ENCODE assay signal across 19 cellular contexts in genomic region chr17:40248507-40248906, GRCh38. TPM values are rescaled to one million over a fixed set of nuclear protein-coding genes. Genes with fewer than 3 reads are reported as not detected.
DNase-seq lines count a peak whose midpoint lies in the region; ATAC-seq and TF ChIP-seq lines count a peak whose summit lies in the region.
"Had no signal": no experiment of that assay in that cellular context is flagged by ENCODE, and none has a peak within 500 bp of the region (broad histone marks: within the 10 kb centered on the region; RNA-seq: fewer than 3 reads in every experiment).

No MANE protein-coding gene starts in this region.

- H3K4me1 Mint-ChIP-seq in neural progenitor cell: peaks cover 8% of the 10 kb centered on the region
- H3K4me1 Mint-ChIP-seq in H9: no peaks in the 10 kb centered on the region

- H3T11ph ChIP-seq in H9 (ENCODE audit: low read length): no peak overlapping the region

- H3K23ac ChIP-seq in H9 (ENCODE audit: insufficient read length, low read depth, low read length): no peak overlapping the region

- H3F3A ChIP-seq in neural progenitor cell (ENCODE audit: low read depth): peaks cover 9% of the 10 kb centered on the region

- H3K9me3 ChIP-seq in neural progenitor cell (ENCODE audit: low read depth) (no peaks in the 10 kb centered on the region), H9 (ENCODE audit: control insufficient read depth, low read depth, low read length) (no peaks in the 10 kb centered on the region), upper lobe of right lung (no peaks in the 10 kb centered on the region)

- intact Hi-C loops in upper lobe of right lung (cut with DNase I): no loop called here

- in situ Hi-C loops in GM13977 (cut with MboI; ENCODE audit: low pct_unique_long_range_greater_than_20kb, low sequenced_read_pairs, unreplicated experiment): no loop called here

- H3K27ac ChIP-seq in caudate nucleus (ENCODE audit: low read depth, low read length): peak overlapping the region; percentile 2
- peak overlapping the region; percentile 37 for H3K27ac ChIP-seq in neural progenitor cell
- H3K27ac ChIP-seq in H9 (ENCODE audit: insufficient read length, low read depth, low read length): no peak overlapping the region
- H3K27ac ChIP-seq in upper lobe of right lung: no peak overlapping the region

- no peaks in the 10 kb centered on the region for H3K23me2 ChIP-seq in H9 (ENCODE audit: insufficient read length, low read depth, low read length, poor library complexity, severe bottlenecking)

- H4K8ac ChIP-seq in H9 (replicated peaks; ENCODE audit: insufficient read length, low read depth, low read length): no peak overlapping the region

- H3K79me2 ChIP-seq in neural progenitor cell (ENCODE audit: low read depth): peaks cover 92% of the 10 kb centered on the region
- no peaks in the 10 kb centered on the region; the same call in 1 of the 2 replicates for H3K79me2 ChIP-seq in H9 (ENCODE audit: insufficient read depth, low read length)

- no peak for TF ChIP-seq CTCF in neural progenitor cell (IDR thresholded peaks at IDR 0.05)
- TF ChIP-seq CTCF in GM13977 (IDR thresholded peaks at IDR 0.05; ENCODE audit: extremely low read depth, insufficient read depth, missing control alignments): no peak
- no peak for TF ChIP-seq CTCF in H9 (conservative IDR thresholded peaks at IDR 0.05)
- TF ChIP-seq CTCF in upper lobe of right lung (IDR thresholded peaks at IDR 0.05): no peak

- H3K4me2 ChIP-seq in neural progenitor cell: no peak overlapping the region
- no peak overlapping the region for H3K4me2 ChIP-seq in H9 (ENCODE audit: insufficient read depth, insufficient read length, low read length)

- H3K14ac ChIP-seq in H9 (ENCODE audit: insufficient read depth, low read length): no peak overlapping the region

- no peak overlapping the region for H3K27ac Mint-ChIP-seq in neural progenitor cell
- peak overlapping the region in 1 of 3 experiments; percentile 66; a peak in 1 of 7 replicates for H3K27ac Mint-ChIP-seq in H9
- H3K27ac Mint-ChIP-seq: CD8-positive, alpha-beta T cell had no signal

- H3K4me3 ChIP-seq in neural progenitor cell (no peak overlapping the region), upper lobe of right lung (no peak overlapping the region)
- H3K4me3 ChIP-seq: K562 had no signal

- H3K36me3 Mint-ChIP-seq in neural progenitor cell: peaks cover 2% of the 10 kb centered on the region
- peaks cover 0 to 2% (median 0%) of the 10 kb centered on the region in 3 experiments; a peak in 1 of 7 replicates for H3K36me3 Mint-ChIP-seq in H9 (ENCODE audit: insufficient read depth in 1 of 3, low read depth in 3 of 3)

- no peaks in the 10 kb centered on the region for H3K36me3 ChIP-seq in neural progenitor cell
- no peaks in the 10 kb centered on the region for H3K36me3 ChIP-seq in upper lobe of right lung

- H3K56ac ChIP-seq in H9 (ENCODE audit: insufficient read length, low read depth, low read length): no peak overlapping the region

- no peak overlapping the region for H2BK5ac ChIP-seq in H9 (ENCODE audit: insufficient read length, low read length)

- H3K4me3 Mint-ChIP-seq in neural progenitor cell (no peak overlapping the region), H9 (no peak overlapping the region)
- H3K4me3 Mint-ChIP-seq: CD8-positive, alpha-beta T cell had no signal

- no peaks in the 10 kb centered on the region for H3K9me3 Mint-ChIP-seq in neural progenitor cell
- H3K9me3 Mint-ChIP-seq in H9: no peaks in the 10 kb centered on the region
- H3K9me3 Mint-ChIP-seq: CD8-positive, alpha-beta T cell had no signal

- H3K4ac ChIP-seq in H9 (ENCODE audit: low read depth, low read length): no peak overlapping the region

- peaks cover 22% of the 10 kb centered on the region for H4K20me1 ChIP-seq in neural progenitor cell (ENCODE audit: low read depth)
- no peaks in the 10 kb centered on the region for H4K20me1 ChIP-seq in H9 (ENCODE audit: control insufficient read depth, insufficient read depth, insufficient read length)

- H4K5ac ChIP-seq in H9 (ENCODE audit: insufficient read length, low read depth, low read length): no peak overlapping the region

- no peak overlapping the region for H3K9ac ChIP-seq in neural progenitor cell
- no peak overlapping the region for H3K9ac ChIP-seq in H9 (ENCODE audit: extremely low read depth, insufficient read length, low read length)

- H2AK5ac ChIP-seq in H9 (ENCODE audit: insufficient read length, low read length): no peak overlapping the region

- no peak overlapping the region for H2BK20ac ChIP-seq in H9 (ENCODE audit: low read depth, low read length, poor library complexity, severe bottlenecking)

- H2BK15ac ChIP-seq in H9 (ENCODE audit: low read depth, low read length): no peak overlapping the region

- DNase-seq in SK-N-DZ (ENCODE audit: low spot score) (peak; percentile 32), caudate nucleus (lab: John Stamatoyannopoulos, UW) (no peak), neural progenitor cell (ENCODE audit: low spot score) (no peak), GM13977 (ENCODE audit: low spot score) (no peak), H9 (no peak), upper lobe of right lung (no peak)
- DNase-seq: C1 segment of cervical spinal cord; CD8-positive, alpha-beta T cell; DMS79 treated with DMSO at 0.1 percent for 48 hours; GF-D8; NCI-H1105; NCI-H1436 treated with DMSO at 0.1 percent for 48 hours; NCI-H1930; NCI-H446; NCI-H524 treated with DMSO at 0.1 percent for 48 hours; NCI-H774 had no signal

- no peak overlapping the region for H4K91ac ChIP-seq in H9 (ENCODE audit: insufficient read length, low read depth, low read length)

- H3K18ac ChIP-seq in H9 (ENCODE audit: insufficient read length, low read depth, low read length): no peak overlapping the region

- ATAC-seq in GM21786 (IDR thresholded peaks at IDR 0.05; ENCODE audit: unreplicated experiment): no peak
- ATAC-seq in upper lobe of right lung: no peak
- ATAC-seq: CD8-positive, alpha-beta T cell; HCT116; K562 had no signal

- no peaks in the 10 kb centered on the region for H3K79me1 ChIP-seq in H9 (ENCODE audit: insufficient read depth, low read depth, low read length, poor library complexity, severe bottlenecking)

- H3K4me1 ChIP-seq in neural progenitor cell (no peaks in the 10 kb centered on the region), H9 (ENCODE audit: insufficient read depth, low read length) (no peaks in the 10 kb centered on the region), upper lobe of right lung (peaks cover 13% of the 10 kb centered on the region)

- WGBS in H9 (ENCODE audit: extremely low coverage, insufficient read length, low lambda C conversion rate): no CpG with 5 or more reads among the region's 1 CpG

- H2AFZ ChIP-seq in neural progenitor cell (replicated peaks) (no peak overlapping the region), H9 (ENCODE audit: low read length) (no peak overlapping the region)

- H3K27me3 Mint-ChIP-seq in neural progenitor cell (ENCODE audit: insufficient read depth, low read depth) (no peaks in the 10 kb centered on the region), H9 (ENCODE audit: low read depth) (no peaks in the 10 kb centered on the region)

- H3K27me3 ChIP-seq in neural progenitor cell (no peaks in the 10 kb centered on the region), H9 (ENCODE audit: insufficient read depth, low read length) (no peaks in the 10 kb centered on the region), upper lobe of right lung (no peaks in the 10 kb centered on the region)

- no peak overlapping the region for H2BK12ac ChIP-seq in H9 (ENCODE audit: insufficient read length, low read depth, low read length)

- no peak overlapping the region for H2BK120ac ChIP-seq in H9 (ENCODE audit: low read depth, low read length, poor library complexity, severe bottlenecking)

RNA-seq across cellular contexts. Expression of gene WIPF2, which starts 29.4 kb away (rescaled TPM):
- 4.7 and 4.9 TPM in 2 replicates for polyA plus RNA-seq in SK-N-DZ (2014; cell fraction: cytosol; rRNA removed)
- polyA plus RNA-seq in SK-N-DZ (2014; cell fraction: nucleus; rRNA removed): 2.4 and 2.8 TPM in 2 replicates
- 6.8 and 9.3 TPM in 2 replicates for total RNA-seq in neural progenitor cell (ENCODE audit: low replicate concordance)
- total RNA-seq in H9 (2021): 22.2 and 24.2 TPM in 2 replicates
- 38.3 TPM for total RNA-seq in upper lobe of right lung

RNA-seq across cellular contexts. Expression of gene CDC6, which starts 39.2 kb away (rescaled TPM):
- 87.3 and 102 TPM in 2 replicates for polyA plus RNA-seq in SK-N-DZ (2014; cell fraction: cytosol; rRNA removed)
- 47.1 and 49.5 TPM in 2 replicates for polyA plus RNA-seq in SK-N-DZ (2014; cell fraction: nucleus; rRNA removed)
- total RNA-seq in neural progenitor cell (ENCODE audit: low replicate concordance) (54.6 and 65.3 TPM in 2 replicates), H9 (2021) (131 and 141 TPM in 2 replicates), upper lobe of right lung (1.4 TPM)

Comparison
In these comparisons a context has a peak if more than half of its experiments do, and no peak if none do; other contexts are left out.
1. H3K27ac ChIP-seq: peak in caudate nucleus (single experiment) and neural progenitor cell (single experiment); none in H9 (single experiment) and upper lobe of right lung (single experiment).
2. RNA of gene CDC6, which starts 39.2 kb away (total RNA-seq): 131 to 141 TPM in H9 and 54.6 to 65.3 TPM in neural progenitor cell; 1.4 TPM in upper lobe of right lung (single experiment); every median in the first group is over 10 times any median in the second.